9 cellular contexts compared by ENCODE assay signal in genomic region chr17:6443692-6444572, GRCh38. TPM values are rescaled to one million over a fixed set of nuclear protein-coding genes. Genes with fewer than 3 reads are reported as not detected.
DNase-seq lines count a peak whose midpoint lies in the region; ATAC-seq, FAIRE-seq and TF ChIP-seq lines count a peak whose summit lies in the region.
"Had no signal": no experiment of that assay in that cellular context is flagged by ENCODE, and none has a peak within 500 bp of the region (broad histone marks: within the 10 kb centered on the region; RNA-seq: fewer than 3 reads in every experiment).

PIMREG (plus strand) TSS chr17:6444455; CDS start chr17:6445111, 656 bp downstream.

- H2AFZ ChIP-seq in H1 (ENCODE audit: low read length): 0 out of 2 replicates have a peak within 1 kb of the TSS, but pooled peaks have one; percentile 38

- peaks cover 6 to 20% (median 10%) of the 10 kb centered on the region in 4 experiments for H3K4me1 ChIP-seq in H1 (replicated peaks in 1 of 4; ENCODE audit: control insufficient read depth in 3 of 4, insufficient read depth in 4 of 4, low read length in 3 of 4)
- no peaks in the 10 kb centered on the region for H3K4me1 ChIP-seq in mesendoderm (ENCODE audit: control insufficient read depth, low read depth, low read length)

- no peak within 1 kb of the TSS for H3K14ac ChIP-seq in H1 (ENCODE audit: insufficient read length)

- H2AK5ac ChIP-seq in H1 (ENCODE audit: low read depth, low read length) (peak within 1 kb of the TSS; percentile 77; the same call in 1 of the 2 replicates), mesendoderm (ENCODE audit: low read length) (no peak within 1 kb of the TSS)

- H3K36me3 ChIP-seq in H1 (ENCODE audit: control insufficient read depth in 2 of 4, insufficient read depth in 4 of 4, low read length in 3 of 4) (peaks cover 13 to 35% (median 29%) of the 10 kb centered on the region in 4 experiments), mesendoderm (ENCODE audit: control insufficient read depth, insufficient read depth, low read length) (peaks cover 2% of the 10 kb centered on the region)

- H3K23ac ChIP-seq in H1 (ENCODE audit: insufficient read length) (no peak within 1 kb of the TSS), mesendoderm (ENCODE audit: low read length) (peak within 1 kb of the TSS; percentile 59)

- H3K4ac ChIP-seq in H1 (replicated peaks; ENCODE audit: insufficient read length, low read depth, low read length) (peak within 1 kb of the TSS; percentile 97), mesendoderm (ENCODE audit: low read depth, low read length) (peak within 1 kb of the TSS; percentile 82)

- H3K27ac ChIP-seq in H1 (ENCODE audit: low read depth, low read length) (peak within 1 kb of the TSS; percentile 95), mesendoderm (ENCODE audit: low read depth, low read length) (peak within 1 kb of the TSS; percentile 94)

- peak within 1 kb of the TSS; percentile 85 to 93 for H3K4me2 ChIP-seq in H1 (ENCODE audit: insufficient read depth in 1 of 2, low read depth in 2 of 2, low read length in 2 of 2)
- H3K4me2 ChIP-seq in mesendoderm (ENCODE audit: low read length): peak within 1 kb of the TSS; percentile 82

- POLR2A ChIA-PET in H1 (lab: Charles Lee; ENCODE audit: partially characterized antibody): interaction anchor here (0.6 to 6.0 kb wide), 11 partner anchors 8 to 196 kb away, joined by 3 to 58 read pairs (median 4); partner anchors contain the start of gene AIPL1

- H3K79me1 ChIP-seq in H1 (ENCODE audit: low read depth, low read length) (peaks cover 8% of the 10 kb centered on the region), mesendoderm (ENCODE audit: low read length) (peaks cover 6% of the 10 kb centered on the region)

- H3K18ac ChIP-seq in H1 (ENCODE audit: extremely low read depth, low read length) (peak within 1 kb of the TSS; percentile 92), mesendoderm (ENCODE audit: low read length) (peak within 1 kb of the TSS; percentile 61)

- H3K9ac ChIP-seq in H1 (replicated peaks in 1 of 4; ENCODE audit: extremely low read depth in 1 of 4, low read depth in 3 of 4, low read length in 3 of 4): peak within 1 kb of the TSS; percentile 66 to 86 (median 83)
- H3K9ac ChIP-seq in mesendoderm (ENCODE audit: low read length): peak within 1 kb of the TSS; percentile 94

- H3K27me3 ChIP-seq in H1 (replicated peaks in 1 of 4; ENCODE audit: control insufficient read depth in 3 of 4, extremely low read depth in 1 of 4, insufficient read depth in 3 of 4, low read length in 3 of 4) (no peaks in the 10 kb centered on the region), mesendoderm (ENCODE audit: insufficient read depth, low read length, poor library complexity) (no peaks in the 10 kb centered on the region)

- no peaks in the 10 kb centered on the region for H3K9me3 ChIP-seq in H1 (ENCODE audit: insufficient read depth in 2 of 2, low read depth in 1 of 2, low read length in 1 of 2)

- H2BK5ac ChIP-seq in H1 (ENCODE audit: low read depth, low read length) (peak within 1 kb of the TSS; percentile 88), mesendoderm (ENCODE audit: low read length) (peak within 1 kb of the TSS; percentile 35)

- peak within 1 kb of the TSS; percentile 83 to 89 (median 87) for H3K4me3 ChIP-seq in H1 (ENCODE audit: extremely low read depth in 1 of 4, insufficient read depth in 2 of 4, low read depth in 3 of 4, low read length in 4 of 4)
- H3K4me3 ChIP-seq in mesendoderm (ENCODE audit: low read length): peak within 1 kb of the TSS; percentile 82

- H4K5ac ChIP-seq in H1 (ENCODE audit: insufficient read length, low read depth, low read length): peak within 1 kb of the TSS; percentile 92
- H4K5ac ChIP-seq in mesendoderm (ENCODE audit: low read length): peak within 1 kb of the TSS; percentile 89

- DNase-seq in C1 segment of cervical spinal cord (lab: John Stamatoyannopoulos, UW) (peak; percentile 39 to 95 (median 85)), NCI-H82 (lab: John Stamatoyannopoulos, UW) (peak; percentile 99), H1 (ENCODE audit: low read depth in 1 of 2, low spot score in 2 of 2) (peak; percentile 86 to 97), mesendoderm (peak; percentile 98)
- DNase-seq in activated CD8-positive, alpha-beta memory T cell treated with anti-CD3 and anti-CD28 coated beads for 4 hours (ENCODE audit: low read depth in 2 of 2): peak; percentile 88 to 90
- peak; percentile 88 for DNase-seq in stimulated activated CD8-positive, alpha-beta memory T cell treated with anti-CD3 and anti-CD28 coated beads, Interleukin-12 subunit alpha, Interleukin-12 subunit beta, amount 100 ng/mL, for 24 hours (ENCODE audit: extremely low read depth)

- 4% methylated on average over 26 of the region's 62 CpGs; no CpG with 5 or more reads in 1 of the 2 experiments for WGBS in H1 (ENCODE audit: extremely low coverage in 1 of 2, insufficient coverage in 1 of 2, insufficient read length in 1 of 2, insufficient replicate concordance in 2 of 2, low coverage in 1 of 2, low lambda C conversion rate in 2 of 2, missing lambda C conversion rate in 1 of 2), 2 experiments
- no CpG with 5 or more reads among the region's 62 CpGs for WGBS in mesendoderm (ENCODE audit: extremely low coverage, insufficient coverage, low lambda C conversion rate)

- peaks cover 3 to 21% of the 10 kb centered on the region in 2 experiments; a peak in 3 of 4 replicates for H3K79me2 ChIP-seq in H1 (ENCODE audit: control insufficient read depth in 1 of 2, insufficient read depth in 2 of 2, low read length in 2 of 2)
- H3K79me2 ChIP-seq in mesendoderm (ENCODE audit: control insufficient read depth, insufficient read depth, low read length): peaks cover 3% of the 10 kb centered on the region

- H2BK12ac ChIP-seq in H1 (ENCODE audit: low read depth, low read length): no peak within 1 kb of the TSS

- peak in 1 of 3 experiments; percentile 2; a peak in 1 of 4 replicates for TF ChIP-seq CTCF in H1 (IDR thresholded peaks at IDR 0.05; ENCODE audit: control extremely low read depth in 1 of 3, insufficient read depth in 1 of 3, low read depth in 1 of 3, low read length in 3 of 3)

- CTCF ChIA-PET in H1 (lab: Charles Lee; ENCODE audit: partially characterized antibody): interaction anchor here (0.6 kb wide), 2 partner anchors 39 to 45 kb away, joined by 3 to 6 read pairs; no protein-coding TSS in a partner anchor

- peak; percentile 52 for FAIRE-seq in H1 (lab: Jason Lieb, UNC)
- FAIRE-seq: colon had no signal

- 0 out of 2 replicates have a peak within 1 kb of the TSS, but pooled peaks have one; percentile 88 for H2BK15ac ChIP-seq in H1 (ENCODE audit: low read length)
- no peak within 1 kb of the TSS for H2BK15ac ChIP-seq in mesendoderm (replicated peaks; ENCODE audit: low read depth)

- H3K23me2 ChIP-seq in H1 (ENCODE audit: low read depth, low read length): peaks cover 8% of the 10 kb centered on the region; the same call in 1 of the 2 replicates

- H4K8ac ChIP-seq in H1 (ENCODE audit: extremely low read depth, insufficient read depth, low read length) (peak within 1 kb of the TSS; percentile 90), mesendoderm (ENCODE audit: low read depth, low read length) (peak within 1 kb of the TSS; percentile 97)

- peak; percentile 78 to 95 for TF ChIP-seq POLR2A in H1 (IDR thresholded peaks at IDR 0.05; ENCODE audit: control extremely low read depth in 1 of 2, low read depth in 2 of 2, low read length in 2 of 2)

- no peak for TF ChIP-seq EP300 in H1 (IDR thresholded peaks at IDR 0.05; ENCODE audit: borderline replicate concordance in 1 of 2, low read depth in 2 of 2, low read length in 2 of 2)

- peak within 1 kb of the TSS; percentile 91 for H3K56ac ChIP-seq in H1 (replicated peaks; ENCODE audit: insufficient read length, low read depth, low read length)
- H3K56ac ChIP-seq in mesendoderm (ENCODE audit: low read length): peak within 1 kb of the TSS; percentile 94

- peaks cover 0 to 7% of the 10 kb centered on the region in 2 experiments for H4K20me1 ChIP-seq in H1 (replicated peaks in 1 of 2; ENCODE audit: control insufficient read depth in 1 of 2, insufficient read depth in 2 of 2, low read length in 2 of 2)

- ATAC-seq in GM19372 (IDR thresholded peaks at IDR 0.05; ENCODE audit: low read depth, unreplicated experiment): peak; percentile 88
- peak; percentile 60 for ATAC-seq in HG03558 (IDR thresholded peaks at IDR 0.05; ENCODE audit: extremely low read depth, unreplicated experiment)

- 0 out of 2 replicates have a peak within 1 kb of the TSS, but pooled peaks have one; percentile 72 for H2BK20ac ChIP-seq in H1 (ENCODE audit: low read length)

- no peak for TF ChIP-seq RAD21 in H1 (IDR thresholded peaks at IDR 0.05 in 1 of 2, conservative IDR thresholded peaks at IDR 0.05 in 1 of 2; ENCODE audit: low read depth in 2 of 2, low read length in 2 of 2)

- H2BK120ac ChIP-seq in H1 (replicated peaks; ENCODE audit: low read depth, low read length) (peak within 1 kb of the TSS; percentile 82), mesendoderm (ENCODE audit: low read depth, low read length) (no peak within 1 kb of the TSS)

- peak within 1 kb of the TSS; percentile 94 for H4K91ac ChIP-seq in H1 (replicated peaks; ENCODE audit: insufficient read length, low read length)

RNA-seq across cellular contexts. Expression of gene PIMREG, which starts in this region (rescaled TPM):
- 133 and 143 TPM in 2 replicates for total RNA-seq in H1 (2021; fragmentation: NEBNext Ultra II Directional; extraction: Animal tissue kit (Norgen Biotek cat#: 25700))
- polyA plus RNA-seq in H1 (2011; rRNA removed): 126 and 148 TPM in 2 replicates
- 154 TPM for polyA plus RNA-seq in H1 (2011; cell fraction: cytosol; rRNA removed)
- 223 TPM for polyA plus RNA-seq in H1 (2011; cell fraction: nucleus; rRNA removed)
- 83.9 to 119 TPM (median 107 TPM) in 4 replicates for polyA plus RNA-seq in H1 (2012, experiment 1 of 2)
- polyA plus RNA-seq in H1 (2012, experiment 2 of 2): 116 TPM
- 64.4 TPM for polyA plus RNA-seq in H1 (2013, experiment 1 of 2)
- polyA plus RNA-seq in H1 (2013, experiment 2 of 2): 62.7 TPM
- 55.3 and 66.3 TPM in 2 replicates for polyA minus RNA-seq in H1 (2011; rRNA and poly(A)+ RNA removed)
- 56.3 TPM for polyA minus RNA-seq in H1 (2011; cell fraction: cytosol; rRNA and poly(A)+ RNA removed)
- polyA minus RNA-seq in H1 (2011; cell fraction: nucleus; rRNA and poly(A)+ RNA removed): 68.8 TPM
- 52.3 TPM for polyA plus RNA-seq in mesendoderm (2013, experiment 1 of 2)
- 51.2 TPM for polyA plus RNA-seq in mesendoderm (2013, experiment 2 of 2)

Comparison
In these comparisons a context has a peak if more than half of its experiments do, and no peak if none do; other contexts are left out.
1. Peak in every context shown above with its lines: DNase-seq, ATAC-seq, H3K4me3 ChIP-seq and H3K27ac ChIP-seq.